Comparison of ENCODE assay signal across 18 cellular contexts in genomic region chr12:124866195-124866882, GRCh38. TPM values are rescaled to one million over a fixed set of nuclear protein-coding genes. Genes with fewer than 3 reads are reported as not detected.
DNase-seq lines count a peak whose midpoint lies in the region; ATAC-seq and TF ChIP-seq lines count a peak whose summit lies in the region.
"Had no signal": no experiment of that assay in that cellular context is flagged by ENCODE, and none has a peak within 500 bp of the region (broad histone marks: within the 10 kb centered on the region; RNA-seq: fewer than 3 reads in every experiment).

No MANE protein-coding gene starts in this region.

- intact Hi-C loops in natural killer cell (cut with micrococcal nuclease) = no loop called here
- intact Hi-C loops in Right ventricle myocardium inferior (cut with DNase I) = no loop called here

- H3K36me3 Mint-ChIP-seq in natural killer cell (no peaks in the 10 kb centered on the region), T-helper 17 cell (ENCODE audit: low read depth) (no peaks in the 10 kb centered on the region)
- H3K36me3 Mint-ChIP-seq in natural killer cell treated with Interleukin-12 subunit alpha and Interleukin-12 subunit beta and Interleukin-15 and Interleukin-18, amount 100 ng/mL, for 72 hours = no peaks in the 10 kb centered on the region

- peak overlapping the region; percentile 63 to 65 for H3K27ac ChIP-seq in liver (ENCODE audit: low read depth in 1 of 2, low read length in 2 of 2)

- no peaks in the 10 kb centered on the region for H3K9me3 Mint-ChIP-seq in natural killer cell
- H3K9me3 Mint-ChIP-seq in natural killer cell treated with Interleukin-12 subunit alpha and Interleukin-12 subunit beta and Interleukin-15 and Interleukin-18, amount 100 ng/mL, for 72 hours = no peaks in the 10 kb centered on the region

- H3K9me3 ChIP-seq in T-helper 17 cell (ENCODE audit: control insufficient read depth, low read length, poor library complexity, severe bottlenecking) (no peaks in the 10 kb centered on the region), liver (ENCODE audit: control insufficient read depth in 4 of 4, low read length in 3 of 4) (no peaks in the 10 kb centered on the region), MG63 (no peaks in the 10 kb centered on the region)

- DNase-seq in natural killer cell = no peak
- no peak for DNase-seq in natural killer cell treated with Interleukin-12 subunit alpha and Interleukin-12 subunit beta and Interleukin-15 and Interleukin-18, amount 100 ng/mL, for 72 hours (ENCODE audit: low spot score)
- no peak for DNase-seq in T-helper 17 cell
- no peak for DNase-seq in Right ventricle myocardium inferior (ENCODE audit: missing footprints)
- DNase-seq in MG63 = no peak
- DNase-seq in cortex of kidney (lab: John Stamatoyannopoulos, UW) = no peak
- DNase-seq: AML-193, DMS 273 treated with DMSO at 0.1 percent for 48 hours, EL, HCEC 1CT, NCI-H1105, NCI-H187 treated with DMSO at 0.1 percent for 48 hours, NCI-H2171, NCI-H446 treated with DMSO at 0.1 percent for 48 hours, NCI-H748 treated with DMSO at 0.1 percent for 48 hours, PC-3 had no signal

- no peak for TF ChIP-seq RAD21 in liver (IDR thresholded peaks at IDR 0.05)

- ATAC-seq in natural killer cell (no peak), T-helper 17 cell (no peak), Right ventricle myocardium inferior (no peak)
- ATAC-seq in natural killer cell treated with Interleukin-12 subunit alpha and Interleukin-12 subunit beta and Interleukin-15 and Interleukin-18, amount 100 ng/mL, for 72 hours = no peak
- ATAC-seq: PC-3, SK-N-SH treated with all-trans-retinoic acid at 6 μM for 48 hours had no signal

- peaks cover 4 to 37% (median 30%) of the 10 kb centered on the region in 4 donors for H3K4me1 ChIP-seq in liver (ENCODE audit: control insufficient read depth in 4 of 4, insufficient read depth in 4 of 4, low read length in 3 of 4)

- H3K27me3 ChIP-seq in liver (ENCODE audit: control insufficient read depth in 4 of 4, insufficient read depth in 4 of 4, low read length in 3 of 4) (no peaks in the 10 kb centered on the region), MG63 (no peaks in the 10 kb centered on the region)

- H3K36me3 ChIP-seq in liver (ENCODE audit: control insufficient read depth in 4 of 4, insufficient read depth in 3 of 4, low read depth in 1 of 4, low read length in 3 of 4) (peaks cover 0 to 2% (median 0%) of the 10 kb centered on the region in 4 donors), MG63 (no peaks in the 10 kb centered on the region)

- TF ChIP-seq CTCF in natural killer cell (IDR thresholded peaks at IDR 0.05) (no peak), liver (IDR thresholded peaks at IDR 0.05; ENCODE audit: low read depth, low read length, missing input control) (no peak)

- H3K4me3 ChIP-seq in liver (ENCODE audit: low read depth in 1 of 3, low read length in 3 of 3) (no peak overlapping the region), MG63 (no peak overlapping the region)

- peaks cover 0 to 28% of the 10 kb centered on the region in 2 donors for H3K4me1 Mint-ChIP-seq in natural killer cell
- H3K4me1 Mint-ChIP-seq in natural killer cell treated with Interleukin-12 subunit alpha and Interleukin-12 subunit beta and Interleukin-15 and Interleukin-18, amount 100 ng/mL, for 72 hours (ENCODE audit: low read depth in 2 of 2) = peaks cover 28 to 34% of the 10 kb centered on the region in 2 donors
- H3K4me1 Mint-ChIP-seq in T-helper 17 cell = peaks cover 14% of the 10 kb centered on the region

- peak overlapping the region; percentile 13 for H3K4me3 Mint-ChIP-seq in natural killer cell
- H3K4me3 Mint-ChIP-seq in natural killer cell treated with Interleukin-12 subunit alpha and Interleukin-12 subunit beta and Interleukin-15 and Interleukin-18, amount 100 ng/mL, for 72 hours = no peak overlapping the region
- no peak overlapping the region for H3K4me3 Mint-ChIP-seq in T-helper 17 cell

- H3K27me3 Mint-ChIP-seq in natural killer cell (ENCODE audit: low read depth in 2 of 2) (peaks cover 22 to 23% of the 10 kb centered on the region in 2 donors), T-helper 17 cell (peaks cover 12% of the 10 kb centered on the region)
- H3K27me3 Mint-ChIP-seq in natural killer cell treated with Interleukin-12 subunit alpha and Interleukin-12 subunit beta and Interleukin-15 and Interleukin-18, amount 100 ng/mL, for 72 hours = peaks cover 14 to 25% of the 10 kb centered on the region in 2 donors

- WGBS in liver = 83% methylated on average over 10 of the region's 10 CpGs

- H3K27ac Mint-ChIP-seq in natural killer cell (no peak overlapping the region), T-helper 17 cell (peak overlapping the region; percentile 57)
- H3K27ac Mint-ChIP-seq in natural killer cell treated with Interleukin-12 subunit alpha and Interleukin-12 subunit beta and Interleukin-15 and Interleukin-18, amount 100 ng/mL, for 72 hours = no peak overlapping the region

- no peak overlapping the region for H3K9ac ChIP-seq in liver (ENCODE audit: low read depth in 1 of 2, low read length in 2 of 2)

TF ChIP-seq in liver, 16 proteins besides CTCF, POLR2A, EP300 and RAD21:
- TF ChIP-seq JUND (IDR thresholded peaks at IDR 0.05) (no peak), HNF4A (conservative IDR thresholded peaks at IDR 0.05) (no peak), SP1 (IDR thresholded peaks at IDR 0.05) (no peak), GABPA (IDR thresholded peaks at IDR 0.05 in 1 of 2, conservative IDR thresholded peaks at IDR 0.05 in 1 of 2) (no peak), MAX (IDR thresholded peaks at IDR 0.05) (no peak), TAF1 (conservative IDR thresholded peaks at IDR 0.05) (no peak), ATF3 (IDR thresholded peaks at IDR 0.05) (no peak), EGR1 (IDR thresholded peaks at IDR 0.05; ENCODE audit: low read depth in 2 of 2) (no peak)

RNA-seq across cellular contexts. Expression of gene SCARB1, which starts 2.7 kb away (rescaled TPM):
- 1 to 10 TPM; 1.1 to 2.7 (median 1.3) TPM for total RNA-seq in natural killer cell
- 10 to 100 TPM in 1 of 2 donors, 1 to 10 TPM in 1; 10.0 to 45.6 TPM for total RNA-seq in natural killer cell treated with Interleukin-12 subunit alpha and Interleukin-12 subunit beta and Interleukin-15 and Interleukin-18, amount 100 ng/mL, for 72 hours
- 1 to 10 TPM; 1.3 to 1.7 TPM for total RNA-seq in T-helper 17 cell
- total RNA-seq in liver = 100 to 1,000 TPM in 1 of 2 donors, 10 to 100 TPM in 1; 85.3 to 169 TPM
- polyA plus RNA-seq in liver = 100 to 1,000 TPM; 112 to 289 TPM
- total RNA-seq in Right ventricle myocardium inferior = 14.1 TPM
- total RNA-seq in MG63 (2014; rRNA removed; shearing (Covaris generic); ENCODE audit: low replicate concordance) = 35.4 and 66.8 TPM in 2 replicates

RNA-seq across cellular contexts. Expression of gene UBC, which starts 48.1 kb away (rescaled TPM):
- total RNA-seq in natural killer cell (1,000 to 10,000 TPM; 1,276 to 1,737 (median 1,334) TPM), T-helper 17 cell (1,000 to 10,000 TPM; 1,335 to 1,398 TPM), liver (100 to 1,000 TPM; 503 to 624 TPM), Right ventricle myocardium inferior (1,199 TPM)
- total RNA-seq in natural killer cell treated with Interleukin-12 subunit alpha and Interleukin-12 subunit beta and Interleukin-15 and Interleukin-18, amount 100 ng/mL, for 72 hours = 1,000 to 10,000 TPM in 1 of 2 donors, 100 to 1,000 TPM in 1; 691 to 1,324 TPM
- polyA plus RNA-seq in liver = 100 to 1,000 TPM; 385 to 434 TPM
- total RNA-seq in MG63 (2014; rRNA removed; shearing (Covaris generic); ENCODE audit: low replicate concordance) = 1,042 and 1,166 TPM in 2 replicates
